In genomic region chr21:42403611-42404231, GRCh38 we compare ENCODE assay signal across 14 cellular contexts. TPM values are rescaled to one million over a fixed set of nuclear protein-coding genes. Genes with fewer than 3 reads are reported as not detected.
DNase-seq lines count a peak whose midpoint lies in the region; ATAC-seq and FAIRE-seq lines count a peak whose summit lies in the region.
"Had no signal": no experiment of that assay in that cellular context is flagged by ENCODE, and none has a peak within 500 bp of the region (broad histone marks: within the 10 kb centered on the region; RNA-seq: fewer than 3 reads in every experiment).

TSS of gene UBASH3A (plus strand) at chr21:42403902. CDS start at chr21:42403946, 44 bp downstream.

- peaks cover 77% of the 10 kb centered on the region for H3K36me3 Mint-ChIP-seq in activated CD4-positive, alpha-beta T cell treated with anti-CD3 and anti-CD28 coated beads for 36 hours (ENCODE audit: low read depth)
- H3K36me3 Mint-ChIP-seq in effector memory CD8-positive, alpha-beta T cell (ENCODE audit: insufficient read depth), result peaks cover 34% of the 10 kb centered on the region
- H3K36me3 Mint-ChIP-seq in stimulated activated naive CD8-positive, alpha-beta T cell treated with anti-CD3 and anti-CD28 coated beads, Interleukin-15, Interleukin-2, amounts not matched to agents 100 ng/mL and 50 ng/mL, for 24 hours (ENCODE audit: low read depth), result peaks cover 47% of the 10 kb centered on the region

- POLR2A ChIA-PET in activated CD4-positive, alpha-beta T cell treated with anti-CD3 and anti-CD28 coated beads for 36 hours (lab: Charles Lee), result interaction anchor here (0.7 to 4.0 kb wide), 6 partner anchors 10 to 124 kb away, joined by 4 to 19 read pairs (median 12); no protein-coding TSS in a partner anchor
- POLR2A ChIA-PET in activated CD8-positive, alpha-beta memory T cell treated with anti-CD3 and anti-CD28 coated beads for 36 hours (lab: Charles Lee), result interaction anchor here (0.7 to 3.7 kb wide), 11 partner anchors 9 to 169 kb away, joined by 3 to 35 read pairs (median 4); no protein-coding TSS in a partner anchor

- DNase-seq in activated CD4-positive, alpha-beta T cell treated with anti-CD3 and anti-CD28 coated beads for 36 hours, result peak; percentile 66
- DNase-seq in activated CD4-positive, alpha-beta T cell treated with anti-CD3 and anti-CD28 coated beads for 1 hour, result no peak
- peak; percentile 35 to 59 (median 46) for DNase-seq in effector memory CD8-positive, alpha-beta T cell
- DNase-seq in RCC 7860 (ENCODE audit: low spot score), result no peak
- DNase-seq: hippocampal formation, midbrain, NCI-H2227 treated with DMSO at 0.1 percent for 48 hours, SK-N-SH had no signal

- intact Hi-C loops in activated CD4-positive, alpha-beta T cell treated with anti-CD3 and anti-CD28 coated beads for 36 hours (cut with DNase I, micrococcal nuclease), result loop anchor here (5.0 to 10.0 kb wide), 4 partner anchors 49 to 1324 kb away; partner anchors contain the start of gene MX2 (in 1 of the 2)

- H3K4me3 Mint-ChIP-seq in activated CD4-positive, alpha-beta T cell treated with anti-CD3 and anti-CD28 coated beads for 36 hours, result peak within 1 kb of the TSS; percentile 99
- peak within 1 kb of the TSS; percentile 88 to 92 for H3K4me3 Mint-ChIP-seq in effector memory CD8-positive, alpha-beta T cell
- peak within 1 kb of the TSS; percentile 97 for H3K4me3 Mint-ChIP-seq in stimulated activated naive CD8-positive, alpha-beta T cell treated with anti-CD3 and anti-CD28 coated beads, Interleukin-15, Interleukin-2, amounts not matched to agents 100 ng/mL and 50 ng/mL, for 24 hours

- ATAC-seq in activated CD4-positive, alpha-beta T cell treated with anti-CD3 and anti-CD28 coated beads for 36 hours, result peak; percentile 21
- peak; percentile 73 for ATAC-seq in effector memory CD8-positive, alpha-beta T cell (replicated peaks)
- ATAC-seq in HG02571 (IDR thresholded peaks at IDR 0.05; ENCODE audit: unreplicated experiment) (no peak), HG02610 (IDR thresholded peaks at IDR 0.05; ENCODE audit: unreplicated experiment) (no peak)

- peak within 1 kb of the TSS; percentile 98 for H3K27ac Mint-ChIP-seq in activated CD4-positive, alpha-beta T cell treated with anti-CD3 and anti-CD28 coated beads for 36 hours
- peak within 1 kb of the TSS; percentile 96 to 97 for H3K27ac Mint-ChIP-seq in effector memory CD8-positive, alpha-beta T cell
- H3K27ac Mint-ChIP-seq in stimulated activated naive CD8-positive, alpha-beta T cell treated with anti-CD3 and anti-CD28 coated beads, Interleukin-15, Interleukin-2, amounts not matched to agents 100 ng/mL and 50 ng/mL, for 24 hours, result peak within 1 kb of the TSS; percentile 96

- CTCF ChIA-PET in activated CD4-positive, alpha-beta T cell treated with anti-CD3 and anti-CD28 coated beads for 36 hours (lab: Charles Lee), result interaction anchor here (0.5 to 7.7 kb wide), 14 partner anchors 8 to 414 kb away, joined by 3 to 56 read pairs (median 4); partner anchors contain the start of gene TMPRSS3
- CTCF ChIA-PET in activated CD8-positive, alpha-beta memory T cell treated with anti-CD3 and anti-CD28 coated beads for 36 hours (lab: Charles Lee), result interaction anchor here (0.7 to 3.2 kb wide), 11 partner anchors 9 to 166 kb away, joined by 3 to 26 read pairs (median 10); no protein-coding TSS in a partner anchor

- peaks cover 62% of the 10 kb centered on the region for H3K4me1 Mint-ChIP-seq in activated CD4-positive, alpha-beta T cell treated with anti-CD3 and anti-CD28 coated beads for 36 hours
- peaks cover 55 to 58% of the 10 kb centered on the region in 2 donors for H3K4me1 Mint-ChIP-seq in effector memory CD8-positive, alpha-beta T cell (ENCODE audit: low read depth in 2 of 2)
- peaks cover 72% of the 10 kb centered on the region for H3K4me1 Mint-ChIP-seq in stimulated activated naive CD8-positive, alpha-beta T cell treated with anti-CD3 and anti-CD28 coated beads, Interleukin-15, Interleukin-2, amounts not matched to agents 100 ng/mL and 50 ng/mL, for 24 hours (ENCODE audit: low read depth)

- no peaks in the 10 kb centered on the region for H3K27me3 Mint-ChIP-seq in activated CD4-positive, alpha-beta T cell treated with anti-CD3 and anti-CD28 coated beads for 36 hours
- no peaks in the 10 kb centered on the region for H3K27me3 Mint-ChIP-seq in effector memory CD8-positive, alpha-beta T cell
- no peaks in the 10 kb centered on the region for H3K27me3 Mint-ChIP-seq in stimulated activated naive CD8-positive, alpha-beta T cell treated with anti-CD3 and anti-CD28 coated beads, Interleukin-15, Interleukin-2, amounts not matched to agents 100 ng/mL and 50 ng/mL, for 24 hours

- FAIRE-seq in RCC 7860 (lab: Jason Lieb, UNC), result no peak
- FAIRE-seq: A204.1 had no signal

- H3K9me3 Mint-ChIP-seq in activated CD4-positive, alpha-beta T cell treated with anti-CD3 and anti-CD28 coated beads for 36 hours (ENCODE audit: low read depth), result peaks cover 9% of the 10 kb centered on the region
- peaks cover 0 to 6% of the 10 kb centered on the region in 2 donors for H3K9me3 Mint-ChIP-seq in effector memory CD8-positive, alpha-beta T cell
- peaks cover 8% of the 10 kb centered on the region for H3K9me3 Mint-ChIP-seq in stimulated activated naive CD8-positive, alpha-beta T cell treated with anti-CD3 and anti-CD28 coated beads, Interleukin-15, Interleukin-2, amounts not matched to agents 100 ng/mL and 50 ng/mL, for 24 hours

RNA-seq across cellular contexts. Expression of gene UBASH3A, which starts in this region (rescaled TPM):
- total RNA-seq in activated CD4-positive, alpha-beta T cell treated with anti-CD3 and anti-CD28 coated beads for 36 hours, result 10 to 100 TPM; 37.3 to 39.0 TPM
- 10 to 100 TPM; 27.4 to 28.2 TPM for total RNA-seq in activated CD8-positive, alpha-beta memory T cell treated with anti-CD3 and anti-CD28 coated beads for 36 hours
- total RNA-seq: smooth muscle cell had no signal

Comparison
In these comparisons a context has a peak if more than half of its experiments do, and no peak if none do; other contexts are left out.
1. DNase-seq: peak in activated CD4-positive, alpha-beta T cell treated with anti-CD3 and anti-CD28 coated beads for 36 hours (single experiment) and effector memory CD8-positive, alpha-beta T cell (3 of 3); none in activated CD4-positive, alpha-beta T cell treated with anti-CD3 and anti-CD28 coated beads for 1 hour (single experiment) and RCC 7860 (single experiment).
2. ATAC-seq: peak in activated CD4-positive, alpha-beta T cell treated with anti-CD3 and anti-CD28 coated beads for 36 hours (single experiment) and effector memory CD8-positive, alpha-beta T cell (single experiment); none in HG02571 (single experiment) and HG02610 (single experiment).
3. Peak in every context shown above with its lines, with median percentiles within 50 percentile points of each other: H3K27ac Mint-ChIP-seq and H3K4me3 Mint-ChIP-seq.